ENCODE assay signal across 10 cellular contexts in genomic region chr4:2363951-2364653, GRCh38. TPM values are rescaled to one million over a fixed set of nuclear protein-coding genes. Genes with fewer than 3 reads are reported as not detected.
A peak's percentile ranks its signal among the peaks of the same experiment; 100 is the strongest.
DNase-seq lines count a peak whose midpoint lies in the region; ATAC-seq, FAIRE-seq and TF ChIP-seq lines count a peak whose summit lies in the region.
"Had no signal": no experiment of that assay in that cellular context is flagged by ENCODE, and none has a peak within 500 bp of the region (broad histone marks: within the 10 kb centered on the region; RNA-seq: fewer than 3 reads in every experiment).

No MANE protein-coding gene starts in this region.

- H3K27ac Mint-ChIP-seq in activated T-cell treated with anti-CD3 and anti-CD28 coated beads, Interleukin-2, amount 50 U/mL, for 72 hours = no peak overlapping the region

- no peak for ATAC-seq in activated T-cell treated with anti-CD3 and anti-CD28 coated beads, Interleukin-2, amount 50 U/mL, for 72 hours (replicated peaks in 1 of 2)
- no peak for ATAC-seq in HG02973 (IDR thresholded peaks at IDR 0.05; ENCODE audit: unreplicated experiment)

- H3K4me3 ChIP-seq in bronchial epithelial cell (ENCODE audit: low read depth, low read length) = peak overlapping the region; percentile 34
- peak overlapping the region; percentile 39 for H3K4me3 ChIP-seq in mononuclear cell (ENCODE audit: low read length)
- peak overlapping the region; percentile 54 to 62 for H3K4me3 ChIP-seq in tibial artery
- H3K4me3 ChIP-seq in SJCRH30 = no peak overlapping the region

- TF ChIP-seq CTCF in bronchial epithelial cell (IDR thresholded peaks at IDR 0.05; ENCODE audit: insufficient read depth, low read length, severe bottlenecking) (no peak), tibial artery (IDR thresholded peaks at IDR 0.05) (no peak)

- no peaks in the 10 kb centered on the region for H3K27me3 Mint-ChIP-seq in activated T-cell treated with anti-CD3 and anti-CD28 coated beads, Interleukin-2, amount 50 U/mL, for 72 hours (ENCODE audit: low read depth)

- no peak for DNase-seq in activated T-cell treated with anti-CD3 and anti-CD28 coated beads, Interleukin-2, amount 50 U/mL, for 72 hours
- no peak for DNase-seq in activated T-cell treated with anti-CD3 and anti-CD28 coated beads, Interleukin-2, amount 50 U/mL, for 1 hour
- DNase-seq in bronchial epithelial cell (ENCODE audit: low read depth) (no peak), tibial artery (peak in 1 of 2 donors; percentile 63), SJCRH30 (no peak)
- no peak for DNase-seq in activated CD4-positive, CD25-positive, alpha-beta regulatory T cell treated with anti-CD3 and anti-CD28 coated beads, Interleukin-2, amount 50 U/mL, for 72 hours
- DNase-seq: NCI-H2029 had no signal

- no peak for FAIRE-seq in bronchial epithelial cell (lab: Jason Lieb, UNC)

- H3K27me3 ChIP-seq in bronchial epithelial cell (ENCODE audit: control insufficient read depth, insufficient read depth, low read length) = peaks cover 2% of the 10 kb centered on the region
- H3K27me3 ChIP-seq in mononuclear cell (ENCODE audit: insufficient read depth, low read length) = no peaks in the 10 kb centered on the region
- H3K27me3 ChIP-seq in tibial artery = no peaks in the 10 kb centered on the region
- peaks cover 4% of the 10 kb centered on the region; the same call in 1 of the 2 replicates for H3K27me3 ChIP-seq in SJCRH30

- H3K27ac ChIP-seq in tibial artery = peak overlapping the region; percentile 12 to 20
- no peak overlapping the region for H3K27ac ChIP-seq in SJCRH30
- H3K27ac ChIP-seq: epithelial cell of prostate had no signal

- H3K36me3 Mint-ChIP-seq in activated T-cell treated with anti-CD3 and anti-CD28 coated beads, Interleukin-2, amount 50 U/mL, for 72 hours (ENCODE audit: insufficient read depth in 2 of 2) = no peaks in the 10 kb centered on the region

- peak overlapping the region; percentile 77 to 83 for H3K4me3 Mint-ChIP-seq in activated T-cell treated with anti-CD3 and anti-CD28 coated beads, Interleukin-2, amount 50 U/mL, for 72 hours

- peaks cover 11% of the 10 kb centered on the region for H3K4me1 ChIP-seq in mononuclear cell (ENCODE audit: insufficient read depth, low read length)
- peaks cover 0 to 22% (median 11%) of the 10 kb centered on the region in 4 donors for H3K4me1 ChIP-seq in tibial artery
- peaks cover 28% of the 10 kb centered on the region for H3K4me1 ChIP-seq in SJCRH30

- H3K4me1 Mint-ChIP-seq in activated T-cell treated with anti-CD3 and anti-CD28 coated beads, Interleukin-2, amount 50 U/mL, for 72 hours (ENCODE audit: low read depth) = peaks cover 11% of the 10 kb centered on the region

- intact Hi-C loops in tibial artery (cut with DNase I; ENCODE audit: low total_unique reads) = no loop called here

- H3K36me3 ChIP-seq in bronchial epithelial cell (ENCODE audit: control insufficient read depth, insufficient read depth, low read length) (no peaks in the 10 kb centered on the region), tibial artery (no peaks in the 10 kb centered on the region), SJCRH30 (no peaks in the 10 kb centered on the region)

- H3K9me3 ChIP-seq in mononuclear cell (ENCODE audit: low read depth, low read length) (no peaks in the 10 kb centered on the region), tibial artery (no peaks in the 10 kb centered on the region), SJCRH30 (replicated peaks) (no peaks in the 10 kb centered on the region)

- H3K9me3 Mint-ChIP-seq in activated T-cell treated with anti-CD3 and anti-CD28 coated beads, Interleukin-2, amount 50 U/mL, for 72 hours = peaks cover 0 to 3% of the 10 kb centered on the region in 2 donors

RNA-seq across cellular contexts. Expression of gene ZFYVE28, which starts 54.3 kb away (rescaled TPM):
- 10 to 100 TPM; 14.4 to 24.4 TPM for total RNA-seq in activated T-cell treated with anti-CD3 and anti-CD28 coated beads, Interleukin-2, amount 50 U/mL, for 72 hours
- total RNA-seq in bronchial epithelial cell (1.3 and 1.8 TPM in 2 replicates), mononuclear cell (8.9 TPM)
- 0.15 TPM in 1 of 2 replicates, not detected in the other for total RNA-seq in SJCRH30 (2014; rRNA removed; shearing (Covaris generic))

RNA-seq across cellular contexts. Expression of gene CFAP99, which starts 54.7 kb away (rescaled TPM):
- total RNA-seq in activated T-cell treated with anti-CD3 and anti-CD28 coated beads, Interleukin-2, amount 50 U/mL, for 72 hours = not detected
- total RNA-seq in bronchial epithelial cell = not detected in 2 replicates
- total RNA-seq in mononuclear cell = 0.10 TPM
- total RNA-seq in SJCRH30 (2014; rRNA removed; shearing (Covaris generic)) = not detected in 2 replicates
